22 cellular contexts compared by ENCODE assay signal in the genomic region with DNA sequence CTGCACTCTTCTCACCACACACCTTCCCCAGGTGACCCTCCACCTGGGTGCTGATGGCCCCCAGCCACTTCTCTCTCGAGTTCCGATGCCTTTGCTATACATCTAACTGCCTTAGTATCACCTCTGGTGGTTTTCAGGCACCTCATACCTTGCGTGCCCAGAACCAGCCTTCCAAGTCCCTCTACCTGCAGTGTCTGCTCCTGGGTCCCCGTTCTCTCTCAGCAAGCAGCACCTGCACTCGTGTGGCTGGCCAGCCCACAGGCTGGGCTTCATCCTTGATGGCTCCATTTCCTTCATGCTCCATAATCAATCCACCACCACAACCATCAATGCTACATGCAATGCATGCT. TPM values are rescaled to one million over a fixed set of nuclear protein-coding genes. Genes with fewer than 3 reads are reported as not detected.
A peak's percentile ranks its signal among the peaks of the same experiment; 100 is the strongest.
DNase-seq lines count a peak whose midpoint lies in the region; ATAC-seq and TF ChIP-seq lines count a peak whose summit lies in the region.
"Had no signal": no experiment of that assay in that cellular context is flagged by ENCODE, and none has a peak within 500 bp of the region (broad histone marks: within the 10 kb centered on the region; RNA-seq: fewer than 3 reads in every experiment).

No MANE protein-coding gene starts in this region.

- no peak overlapping the region for H3K4me3 Mint-ChIP-seq in activated B cell treated with CpG ODN at 0.5 μM for 24 hours
- H3K4me3 Mint-ChIP-seq: CD4-positive, alpha-beta T cell; GM23338 had no signal

- H3K27me3 ChIP-seq in spleen (replicated peaks in 1 of 7), result no peaks in the 10 kb centered on the region

- POLR2A ChIA-PET in activated B cell treated with CpG ODN at 0.5 μM for 24 hours (lab: Charles Lee), result no interaction called here

- ATAC-seq in activated B cell treated with CpG ODN at 0.5 μM for 24 hours (ENCODE audit: low read depth), result no peak
- ATAC-seq in GM18502 (IDR thresholded peaks at IDR 0.05; ENCODE audit: poor library complexity, unreplicated experiment), result no peak
- no peak for ATAC-seq in GM21723 (IDR thresholded peaks at IDR 0.05; ENCODE audit: unreplicated experiment)
- ATAC-seq: A549, GM23338 had no signal

- peaks cover 2% of the 10 kb centered on the region for H3K36me3 Mint-ChIP-seq in activated B cell treated with CpG ODN at 0.5 μM for 24 hours (ENCODE audit: low read depth)

- no peak for TF ChIP-seq CTCF in activated B cell treated with CpG ODN at 0.5 μM for 24 hours (IDR thresholded peaks at IDR 0.05)
- TF ChIP-seq CTCF in spleen (IDR thresholded peaks at IDR 0.05 in 8 of 11, conservative IDR thresholded peaks at IDR 0.05 in 3 of 11), result no peak

- H3K27ac Mint-ChIP-seq in activated B cell treated with CpG ODN at 0.5 μM for 24 hours, result no peak overlapping the region
- H3K27ac Mint-ChIP-seq: CD4-positive, alpha-beta T cell; GM23338 had no signal

- H3K9me3 ChIP-seq in spleen, result no peaks in the 10 kb centered on the region
- H3K9me3 ChIP-seq: A549, Caco-2 had no signal

- intact Hi-C loops in activated B cell treated with CpG ODN at 0.5 μM for 24 hours (cut with micrococcal nuclease) (no loop called here), spleen (cut with DNase I; ENCODE audit: low total_unique reads) (no loop called here)

- DNase-seq in activated naive CD4-positive, alpha-beta T cell treated with anti-CD3 and anti-CD28 coated beads, Interleukin-2, amount 50 U/mL, for 16 hours, result peak; percentile 2
- no peak for DNase-seq in activated naive CD4-positive, alpha-beta T cell treated with Interleukin-2 at 50 U/mL for 16 hours
- DNase-seq in activated B cell treated with CpG ODN at 0.5 μM for 24 hours, result peak; percentile 10
- peak; percentile 32 for DNase-seq in islet precursor cell
- DNase-seq in spleen, result peak; percentile 46
- no peak for DNase-seq in occipital lobe (lab: John Stamatoyannopoulos, UW)
- DNase-seq: Caco-2; CD4-positive, alpha-beta T cell; HCEC 1CT; NCI-H1417; NCI-H187; NCI-H2227 treated with DMSO at 0.1 percent for 48 hours; NCI-H510A treated with DMSO at 0.1 percent for 48 hours; NCI-H82 had no signal

- peaks cover 32% of the 10 kb centered on the region for H3K4me1 Mint-ChIP-seq in activated B cell treated with CpG ODN at 0.5 μM for 24 hours
- H3K4me1 Mint-ChIP-seq: GM23338 had no signal

- TF ChIP-seq POLR2A in spleen (IDR thresholded peaks at IDR 0.05), result no peak

- 83 to 98% (median 91%) methylated on average over 5 of the region's 5 CpGs for WGBS in spleen, 5 donors

- H3K27ac ChIP-seq in spleen, result no peak overlapping the region
- H3K27ac ChIP-seq: A549, HL-60 had no signal

- H3K4me1 ChIP-seq in spleen, result peaks cover 7 to 23% (median 19%) of the 10 kb centered on the region in 6 donors
- H3K4me1 ChIP-seq: A549, Caco-2 had no signal

- no peak overlapping the region for H3K4me3 ChIP-seq in spleen
- H3K4me3 ChIP-seq: A549, GM23338 had no signal

- no peaks in the 10 kb centered on the region for H3K27me3 Mint-ChIP-seq in activated B cell treated with CpG ODN at 0.5 μM for 24 hours
- H3K27me3 Mint-ChIP-seq: CD4-positive, alpha-beta T cell had no signal

- H3K36me3 ChIP-seq in spleen, result no peaks in the 10 kb centered on the region

- CTCF ChIA-PET in activated B cell treated with CpG ODN at 0.5 μM for 24 hours (lab: Charles Lee), result interaction anchor here (1.0 kb wide), 1 partner anchor 18 kb away, joined by 3 read pairs; no protein-coding TSS in a partner anchor

- H3K9me3 Mint-ChIP-seq in activated B cell treated with CpG ODN at 0.5 μM for 24 hours, result no peaks in the 10 kb centered on the region
- H3K9me3 Mint-ChIP-seq: CD4-positive, alpha-beta T cell had no signal

RNA-seq across cellular contexts. Expression of gene EDN2, which starts 49.2 kb away (rescaled TPM):
- total RNA-seq in activated B cell treated with CpG ODN at 0.5 μM for 24 hours (not detected in 2 replicates), spleen (not detected), occipital lobe (not detected)
- polyA plus RNA-seq in spleen, result not detected
- total RNA-seq: Caco-2; CD4-positive, alpha-beta T cell; GM23338; HT1080; M059J; RPMI7951 had no signal
- polyA plus RNA-seq: GM23338 had no signal

Comparison
In these comparisons a context has a peak if more than half of its experiments do, and no peak if none do; other contexts are left out.
1. DNase-seq: peak in activated naive CD4-positive, alpha-beta T cell treated with anti-CD3 and anti-CD28 coated beads, Interleukin-2, amount 50 U/mL, for 16 hours (single experiment), activated B cell treated with CpG ODN at 0.5 μM for 24 hours (single experiment), islet precursor cell (single experiment) and spleen (single experiment); none in activated naive CD4-positive, alpha-beta T cell treated with Interleukin-2 at 50 U/mL for 16 hours (single experiment) and occipital lobe (single experiment).